23 cellular contexts compared by ENCODE assay signal in the genomic region with DNA sequence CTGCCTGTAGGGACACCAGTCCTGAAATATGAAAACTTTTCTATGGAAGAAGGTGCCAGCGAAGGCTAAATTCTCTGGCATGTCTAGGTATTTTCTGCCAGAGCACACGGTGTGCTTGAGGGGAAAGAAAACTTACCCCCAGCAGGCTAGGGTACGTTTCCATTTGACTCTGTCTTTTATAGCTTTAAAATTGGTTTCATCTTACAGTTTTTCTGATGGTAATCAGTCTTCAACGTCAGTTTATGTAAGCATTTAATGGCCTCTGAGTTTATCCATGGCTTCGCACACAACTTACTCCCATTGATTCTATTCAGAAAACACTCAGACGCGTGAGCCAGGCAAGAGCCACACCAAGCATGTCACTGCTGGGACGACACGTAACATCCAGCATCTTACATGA.
"Had no signal": no experiment of that assay in that cellular context is flagged by ENCODE, and none has a peak within 500 bp of the region (broad histone marks: within the 10 kb centered on the region; RNA-seq: fewer than 3 reads in every experiment).

No MANE protein-coding gene starts in this region.

- DNase-seq: Kasumi-1, MM.1S, NCI-H1092 treated with DMSO at 0.1 percent for 48 hours, NCI-H1436, NCI-H187, NCI-H2029, NCI-H2081 treated with DMSO at 0.1 percent for 48 hours, NCI-H2171, NCI-H226, NCI-H446, NCI-H510A, NCI-H524 treated with DMSO at 0.1 percent for 48 hours, NCI-H69, NCI-H774, Right ventricle myocardium superior, RPMI8226, SIG-M5, SK-N-SH had no signal

- H3K27ac ChIP-seq: KMS-11, SJSA1 had no signal

- ATAC-seq: HepG2, K562 had no signal

- H3K27ac Mint-ChIP-seq: IgD-negative memory B cell had no signal

- H3K4me1 Mint-ChIP-seq: IgD-negative memory B cell had no signal

- H3K4me3 ChIP-seq: K562, SJSA1 had no signal

- H3K27me3 ChIP-seq: SJSA1 had no signal

- H3K36me3 Mint-ChIP-seq: IgD-negative memory B cell had no signal

- H3K9me3 ChIP-seq: SJSA1, SK-N-SH had no signal

- H3K4me3 Mint-ChIP-seq: IgD-negative memory B cell had no signal

- H3K36me3 ChIP-seq: SJSA1 had no signal
